ENCODE assay signal across 22 cellular contexts in genomic region chr20:25065044-25065624, GRCh38. TPM values are rescaled to one million over a fixed set of nuclear protein-coding genes. Genes with fewer than 3 reads are reported as not detected.
A peak's percentile ranks its signal among the peaks of the same experiment; 100 is the strongest.
DNase-seq lines count a peak whose midpoint lies in the region; ATAC-seq, FAIRE-seq and TF ChIP-seq lines count a peak whose summit lies in the region.
"Had no signal": no experiment of that assay in that cellular context is flagged by ENCODE, and none has a peak within 500 bp of the region (broad histone marks: within the 10 kb centered on the region; RNA-seq: fewer than 3 reads in every experiment).

No MANE protein-coding gene starts in this region.

- H3K9me3 Mint-ChIP-seq in Caco-2 (ENCODE audit: unreplicated experiment) = no peaks in the 10 kb centered on the region
- H3K9me3 Mint-ChIP-seq: activated T-cell treated with anti-CD3 and anti-CD28 coated beads, Interleukin-2, amount 50 U/mL, for 24 hours; H9; natural killer cell had no signal

- H3K4me1 ChIP-seq in Caco-2 (peaks cover 41% of the 10 kb centered on the region), RWPE2 (ENCODE audit: insufficient read depth, poor library complexity, severe bottlenecking) (no peaks in the 10 kb centered on the region), HepG2 (ENCODE audit: insufficient read depth, low read length) (peaks cover 70% of the 10 kb centered on the region), spleen (peaks cover 0 to 15% (median 8%) of the 10 kb centered on the region in 6 donors)
- H3K4me1 ChIP-seq: adrenal gland, prostate gland had no signal

- WGBS in HepG2 (ENCODE audit: low lambda C conversion rate) = 2% methylated on average over 8 of the region's 9 CpGs
- 73 to 81% (median 76%) methylated on average over 9 of the region's 9 CpGs for WGBS in spleen, 5 donors

- H3K36me3 ChIP-seq in Caco-2 (ENCODE audit: control insufficient read depth, insufficient read depth, low read length) (no peaks in the 10 kb centered on the region), RWPE2 (ENCODE audit: low read depth) (no peaks in the 10 kb centered on the region), HepG2 (replicated peaks in 1 of 2; ENCODE audit: control insufficient read depth in 1 of 2, insufficient read depth in 2 of 2, low read length in 2 of 2) (no peaks in the 10 kb centered on the region), spleen (no peaks in the 10 kb centered on the region)
- H3K36me3 ChIP-seq: adrenal gland, brain microvascular endothelial cell, prostate gland, tibial nerve had no signal

- H3K27me3 Mint-ChIP-seq in Caco-2 (ENCODE audit: insufficient read depth, unreplicated experiment) = no peaks in the 10 kb centered on the region

- TF ChIP-seq EP300 in HepG2 (IDR thresholded peaks at IDR 0.05; ENCODE audit: low read depth in 2 of 2, low read length in 2 of 2) (no peak), HepG2 (CRISPR knock-in tag; IDR thresholded peaks at IDR 0.05; ENCODE audit: borderline replicate concordance) (no peak)

- no peak overlapping the region for H2AFZ ChIP-seq in HepG2 (ENCODE audit: low read length)

- TF ChIP-seq CTCF in Caco-2 (IDR thresholded peaks at IDR 0.05; ENCODE audit: insufficient read depth in 1 of 2, low read depth in 1 of 2, low read length in 1 of 2, severe bottlenecking in 1 of 2, unreplicated experiment in 1 of 2) = no peak
- TF ChIP-seq CTCF in RWPE2 (IDR thresholded peaks at IDR 0.05; ENCODE audit: poor library complexity, severe bottlenecking) = no peak
- no peak for TF ChIP-seq CTCF in HepG2 (CRISPR knock-in tag; IDR thresholded peaks at IDR 0.05)
- no peak for TF ChIP-seq CTCF in spleen (IDR thresholded peaks at IDR 0.05 in 8 of 11, conservative IDR thresholded peaks at IDR 0.05 in 3 of 11)

- peak; percentile 80 to 86 for DNase-seq in Caco-2
- DNase-seq in RWPE2 (ENCODE audit: low spot score) = peak; percentile 48
- DNase-seq in HepG2 (ENCODE audit: low spot score) = no peak
- peak; percentile 77 for DNase-seq in spleen
- no peak for DNase-seq in retina
- DNase-seq in NCI-H446 treated with DMSO at 0.1 percent for 48 hours (lab: John Stamatoyannopoulos, UW) = no peak
- DNase-seq in NOMO-1 treated with DMSO at 0.1 percent for 48 hours (lab: John Stamatoyannopoulos, UW; ENCODE audit: unreplicated experiment) = no peak
- DNase-seq: H9, NCI-H1436 had no signal

- intact Hi-C loops in Caco-2 (cut with micrococcal nuclease; ENCODE audit: unreplicated experiment) = loop anchor here (2.0 to 10.0 kb wide), 5 partner anchors 34 to 180 kb away; partner anchors contain the start of gene PYGB
- intact Hi-C loops in HepG2 (cut with micrococcal nuclease; ENCODE audit: unreplicated experiment) = loop anchor here (1.0 to 5.0 kb wide), 3 partner anchors 8 to 70 kb away; no protein-coding TSS in a partner anchor
- intact Hi-C loops in spleen (cut with DNase I; ENCODE audit: low total_unique reads) = no loop called here

- in situ Hi-C loops in HepG2 (cut with HindIII; ENCODE audit: extremely low pct_ligation_motif_present, low pct_unique_long_range_greater_than_20kb) = no loop called here

- no peak overlapping the region for H3K27ac ChIP-seq in RWPE2 (ENCODE audit: poor library complexity, severe bottlenecking)
- H3K27ac ChIP-seq in HepG2 (ENCODE audit: extremely low read length, insufficient read depth, low read length) = no peak overlapping the region
- no peak overlapping the region for H3K27ac ChIP-seq in spleen
- H3K27ac ChIP-seq: adrenal gland, brain microvascular endothelial cell, C4-2B, coronary artery, prostate gland, tibial nerve had no signal

- H3K27me3 ChIP-seq in Caco-2 (replicated peaks; ENCODE audit: control insufficient read depth, insufficient read depth, low read length) (no peaks in the 10 kb centered on the region), RWPE2 (ENCODE audit: insufficient read depth, poor library complexity, severe bottlenecking) (peaks cover 22% of the 10 kb centered on the region), HepG2 (ENCODE audit: control insufficient read depth in 1 of 2, insufficient read depth in 2 of 2, low read length in 2 of 2) (peaks cover 0 to 13% of the 10 kb centered on the region in 2 experiments; a peak in 3 of 5 replicates), spleen (replicated peaks in 1 of 7) (peaks cover 0 to 30% (median 3%) of the 10 kb centered on the region in 7 donors)

- no peaks in the 10 kb centered on the region for H4K20me1 ChIP-seq in HepG2 (ENCODE audit: insufficient read depth, low read length)

- TF ChIP-seq POLR2A in HepG2 (IDR thresholded peaks at IDR 0.05; ENCODE audit: insufficient read depth in 1 of 2, low read depth in 2 of 2, low read length in 2 of 2) (no peak), spleen (IDR thresholded peaks at IDR 0.05) (no peak)

- peak; percentile 42 for FAIRE-seq in HepG2 (lab: Jason Lieb, UNC)
- FAIRE-seq: D721Med had no signal

- H3K9me3 ChIP-seq in Caco-2 = no peaks in the 10 kb centered on the region
- no peaks in the 10 kb centered on the region for H3K9me3 ChIP-seq in RWPE2 (ENCODE audit: severe bottlenecking)
- H3K9me3 ChIP-seq in HepG2 (ENCODE audit: low read length) = no peaks in the 10 kb centered on the region
- H3K9me3 ChIP-seq in spleen = no peaks in the 10 kb centered on the region
- H3K9me3 ChIP-seq: adrenal gland, prostate gland, tibial nerve had no signal

- ATAC-seq in RWPE2 (ENCODE audit: low read depth) (no peak), HepG2 (peak; percentile 37), HG02885 (IDR thresholded peaks at IDR 0.05; ENCODE audit: poor library complexity, unreplicated experiment) (no peak)

- H3K9ac ChIP-seq in HepG2 (ENCODE audit: insufficient read depth, low read depth, low read length) = no peak overlapping the region

- peak overlapping the region; percentile 50 for H3K4me2 ChIP-seq in HepG2 (ENCODE audit: low read depth, low read length)
- H3K4me2 ChIP-seq: smooth muscle cell had no signal

- POLR2A ChIA-PET in Caco-2 (lab: Charles Lee) (interaction anchor here (0.6 to 1.5 kb wide), 3 partner anchors 34 to 182 kb away, joined by 3 read pairs; partner anchors contain the start of gene PYGB), HepG2 (lab: Yijun Ruan, JAX) (interaction anchor here (1.3 to 2.2 kb wide), 3 partner anchors 32 to 182 kb away, joined by 3 to 10 read pairs (median 4); no protein-coding TSS in a partner anchor)

- CTCF ChIA-PET in Caco-2 (lab: Charles Lee) = interaction anchor here (0.8 to 2.0 kb wide), 13 partner anchors 9 to 1853 kb away, joined by 3 to 44 read pairs (median 4); no protein-coding TSS in a partner anchor
- CTCF ChIA-PET in HepG2 (lab: Yijun Ruan, JAX; ENCODE audit: low intra/inter-chr PET ratio, low total read pairs) = interaction anchor here (1.1 to 5.4 kb wide), 3 partner anchors 65 to 114 kb away, joined by 5 to 138 read pairs (median 6); partner anchors contain the start of gene APMAP

- TF ChIP-seq RAD21 in HepG2 (CRISPR knock-in tag; IDR thresholded peaks at IDR 0.05) = no peak

- peak overlapping the region; percentile 56 for H3K27ac Mint-ChIP-seq in Caco-2 (ENCODE audit: unreplicated experiment)
- H3K27ac Mint-ChIP-seq: activated CD8-positive, alpha-beta T cell treated with anti-CD3 and anti-CD28 coated beads, Interleukin-2, amount 10 ng/mL, durations not matched to agents 7 days and 5 days; activated T-cell treated with anti-CD3 and anti-CD28 coated beads, Interleukin-2, amount 50 U/mL, for 24 hours; H9; natural killer cell had no signal

- H3K4me1 Mint-ChIP-seq in Caco-2 (ENCODE audit: low read depth, unreplicated experiment) = peaks cover 46% of the 10 kb centered on the region

- peak overlapping the region; percentile 68 for H3K4me3 Mint-ChIP-seq in Caco-2 (ENCODE audit: unreplicated experiment)
- H3K4me3 Mint-ChIP-seq: activated CD8-positive, alpha-beta T cell treated with anti-CD3 and anti-CD28 coated beads, Interleukin-2, amount 10 ng/mL, durations not matched to agents 7 days and 5 days; activated T-cell treated with anti-CD3 and anti-CD28 coated beads, Interleukin-2, amount 50 U/mL, for 24 hours; H9; natural killer cell had no signal

- H3K4me3 ChIP-seq in Caco-2 (ENCODE audit: low read depth, low read length) (no peak overlapping the region), RWPE2 (ENCODE audit: severe bottlenecking) (no peak overlapping the region), HepG2 (replicated peaks in 1 of 3; ENCODE audit: insufficient read depth in 1 of 3, low read depth in 2 of 3, low read length in 3 of 3) (peak overlapping the region in 2 of 3 experiments; percentile 1 to 24; a peak in 1 of 6 replicates), spleen (no peak overlapping the region)
- H3K4me3 ChIP-seq: adrenal gland, coronary artery, K562, prostate gland, smooth muscle cell, tibial nerve had no signal

- no peaks in the 10 kb centered on the region for H3K79me2 ChIP-seq in HepG2 (ENCODE audit: insufficient read depth, low read length)

- no peaks in the 10 kb centered on the region for H3K36me3 Mint-ChIP-seq in Caco-2 (ENCODE audit: insufficient read depth, unreplicated experiment)
- H3K36me3 Mint-ChIP-seq: natural killer cell had no signal

- no TSS peak for BruUV-seq in Caco-2 (replicated peaks; lab: Mats Ljungman, UMichigan)
- BruUV-seq in HepG2 (replicated peaks; lab: Mats Ljungman, UMichigan) = no TSS peak

RNA-seq across cellular contexts. Expression of gene ACSS1, which starts 7.2 kb away (rescaled TPM):
- total RNA-seq in Caco-2 (2022) (81.9 and 113 TPM in 2 replicates), HepG2 (2016; rRNA removed; fragmentation: Illumina TruSeq; extraction: Trizol) (38.2 and 41.6 TPM in 2 replicates), spleen (10 to 100 TPM; 34.0 to 50.8 (median 41.3) TPM)
- total RNA-seq in HepG2 (2016; cell fraction: cytosol; rRNA removed; fragmentation: Illumina TruSeq; extraction: Trizol; ENCODE audit: low read depth) = 8.4 and 9.3 TPM in 2 replicates
- total RNA-seq in HepG2 (2016; cell fraction: insoluble cytoplasmic fraction; rRNA removed; fragmentation: Illumina TruSeq; extraction: Trizol) = 34.8 and 43.4 TPM in 2 replicates
- 13.0 and 13.5 TPM in 2 replicates for total RNA-seq in HepG2 (2016; cell fraction: membrane; rRNA removed; fragmentation: Illumina TruSeq; extraction: Trizol)
- 42.3 and 48.2 TPM in 2 replicates for total RNA-seq in HepG2 (2016; cell fraction: nucleus; rRNA removed; fragmentation: Illumina TruSeq; extraction: Trizol)
- polyA plus RNA-seq in HepG2 (2011; rRNA removed) (15.2 and 23.3 TPM in 2 replicates), spleen (10 to 100 TPM; 20.3 to 26.8 (median 26.3) TPM)
- 16.5 and 17.1 TPM in 2 replicates for polyA plus RNA-seq in HepG2 (2011; cell fraction: cytosol; rRNA removed)
- polyA plus RNA-seq in HepG2 (2011; cell fraction: nucleus; rRNA removed) = 43.9 and 56.8 TPM in 2 replicates
- 4.3 and 9.3 TPM in 2 replicates for polyA plus RNA-seq in HepG2 (2012)
- polyA plus RNA-seq in HepG2 (2016; cell fraction: cytosol; fragmentation: Illumina TruSeq; extraction: Trizol; ENCODE audit: low read depth) = 3.2 and 3.4 TPM in 2 replicates
- 47.8 and 50.2 TPM in 2 replicates for polyA plus RNA-seq in HepG2 (2016; cell fraction: insoluble cytoplasmic fraction; fragmentation: Illumina TruSeq; extraction: Trizol; ENCODE audit: low read depth)
- polyA plus RNA-seq in HepG2 (2016; cell fraction: membrane; fragmentation: Illumina TruSeq; extraction: Trizol; ENCODE audit: low read depth) = 9.9 TPM in 2 replicates
- 98.7 and 99.6 TPM in 2 replicates for polyA plus RNA-seq in HepG2 (2016; cell fraction: nucleus; fragmentation: Illumina TruSeq; extraction: Trizol; ENCODE audit: insufficient read depth, low read depth)
- polyA minus RNA-seq in HepG2 (2011; rRNA and poly(A)+ RNA removed; ENCODE audit: low replicate concordance) = 0.07 and 45.1 TPM in 2 replicates
- polyA minus RNA-seq in HepG2 (2011; cell fraction: cytosol; rRNA and poly(A)+ RNA removed) = 11.7 and 16.0 TPM in 2 replicates
- polyA minus RNA-seq in HepG2 (2011; cell fraction: nucleus; rRNA and poly(A)+ RNA removed) = 13.9 and 19.8 TPM in 2 replicates

RNA-seq across cellular contexts. Expression of gene VSX1, which starts 16.8 kb away (rescaled TPM):
- total RNA-seq in Caco-2 (2022) = not detected in 2 replicates
- total RNA-seq in HepG2 (2016; rRNA removed; fragmentation: Illumina TruSeq; extraction: Trizol) = not detected in 2 replicates
- total RNA-seq in HepG2 (2016; cell fraction: cytosol; rRNA removed; fragmentation: Illumina TruSeq; extraction: Trizol; ENCODE audit: low read depth) = not detected in 2 replicates
- total RNA-seq in HepG2 (2016; cell fraction: insoluble cytoplasmic fraction; rRNA removed; fragmentation: Illumina TruSeq; extraction: Trizol) = not detected in 2 replicates
- not detected in 2 replicates for total RNA-seq in HepG2 (2016; cell fraction: membrane; rRNA removed; fragmentation: Illumina TruSeq; extraction: Trizol)
- total RNA-seq in HepG2 (2016; cell fraction: nucleus; rRNA removed; fragmentation: Illumina TruSeq; extraction: Trizol) = not detected in 2 replicates
- polyA plus RNA-seq in HepG2 (2011; rRNA removed) = 0.04 and 0.05 TPM in 2 replicates
- polyA plus RNA-seq in HepG2 (2011; cell fraction: cytosol; rRNA removed) = not detected in 2 replicates
- polyA plus RNA-seq in HepG2 (2011; cell fraction: nucleus; rRNA removed) = 0.06 and 0.14 TPM in 2 replicates
- not detected in 2 replicates for polyA plus RNA-seq in HepG2 (2012)
- not detected in 2 replicates for polyA plus RNA-seq in HepG2 (2016; cell fraction: cytosol; fragmentation: Illumina TruSeq; extraction: Trizol; ENCODE audit: low read depth)
- polyA plus RNA-seq in HepG2 (2016; cell fraction: insoluble cytoplasmic fraction; fragmentation: Illumina TruSeq; extraction: Trizol; ENCODE audit: low read depth) = not detected in 2 replicates
- not detected in 2 replicates for polyA plus RNA-seq in HepG2 (2016; cell fraction: membrane; fragmentation: Illumina TruSeq; extraction: Trizol; ENCODE audit: low read depth)
- not detected in 2 replicates for polyA plus RNA-seq in HepG2 (2016; cell fraction: nucleus; fragmentation: Illumina TruSeq; extraction: Trizol; ENCODE audit: insufficient read depth, low read depth)
- not detected in 2 replicates for polyA minus RNA-seq in HepG2 (2011; rRNA and poly(A)+ RNA removed; ENCODE audit: low replicate concordance)
- not detected in 2 replicates for polyA minus RNA-seq in HepG2 (2011; cell fraction: cytosol; rRNA and poly(A)+ RNA removed)
- 0.75 TPM in 1 of 2 replicates, not detected in the other for polyA minus RNA-seq in HepG2 (2011; cell fraction: nucleus; rRNA and poly(A)+ RNA removed)
- total RNA-seq in spleen = not detected
- not detected for polyA plus RNA-seq in spleen
- total RNA-seq: activated CD8-positive, alpha-beta T cell treated with anti-CD3 and anti-CD28 coated beads, Interleukin-2, amount 10 ng/mL, durations not matched to agents 7 days and 5 days; H9; K562; natural killer cell; prostate gland; smooth muscle cell; tibial nerve had no signal
- polyA plus RNA-seq: K562, smooth muscle cell had no signal

Comparison
In these comparisons a context has a peak if more than half of its experiments do, and no peak if none do; other contexts are left out.
1. DNase-seq: peak in Caco-2 (2 of 2), RWPE2 (single experiment) and spleen (single experiment); none in HepG2 (single experiment), retina (single experiment), NCI-H446 treated with DMSO at 0.1 percent for 48 hours (single experiment) and NOMO-1 treated with DMSO at 0.1 percent for 48 hours (single experiment).
2. H3K4me3 ChIP-seq: peak in HepG2 (2 of 3); none in Caco-2 (single experiment), RWPE2 (single experiment) and spleen (0 of 8).